In the genomic region with DNA sequence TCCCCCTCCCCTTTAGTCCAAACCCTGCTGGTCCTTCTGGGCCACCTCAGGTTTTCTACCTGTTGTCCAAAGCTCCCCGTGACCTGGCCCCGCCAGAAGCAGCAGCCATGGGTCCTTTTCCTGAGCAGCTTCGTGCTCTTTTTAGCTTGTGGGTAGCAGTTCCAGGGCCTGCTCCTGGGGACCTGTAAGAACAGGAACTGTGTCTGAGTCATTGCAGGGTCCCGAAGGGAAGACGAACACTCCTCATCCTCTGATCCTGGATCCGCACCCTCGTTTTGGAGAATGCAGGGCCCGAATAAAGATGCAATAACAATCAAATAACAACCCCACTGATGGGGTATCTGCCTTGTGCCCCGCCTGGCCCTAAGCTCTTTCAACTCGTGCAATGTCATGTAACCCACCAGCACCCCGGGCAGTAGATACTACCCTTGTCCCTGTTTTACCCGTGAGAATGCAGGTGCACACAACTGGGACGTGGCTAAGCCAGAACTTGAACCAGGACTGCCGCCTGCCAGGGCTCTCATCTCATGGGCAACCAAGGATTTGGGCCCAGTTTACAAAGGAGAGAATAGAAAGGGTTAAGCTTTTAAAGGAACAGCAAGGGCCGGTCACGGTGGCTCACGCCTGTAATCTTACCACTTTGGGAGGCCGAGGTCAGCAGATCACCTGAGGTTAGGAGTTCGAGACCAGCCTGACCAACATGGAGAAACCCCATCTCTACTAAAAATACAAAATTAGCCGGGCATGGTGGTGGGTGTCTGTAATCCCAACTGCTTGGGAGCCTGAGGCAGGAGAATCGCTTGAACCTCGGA, we compare ENCODE assay signal across 13 cellular contexts. TPM values are rescaled to one million over a fixed set of nuclear protein-coding genes. Genes with fewer than 3 reads are reported as not detected.
DNase-seq lines count a peak whose midpoint lies in the region; ATAC-seq and TF ChIP-seq lines count a peak whose summit lies in the region.
"Had no signal": no experiment of that assay in that cellular context is flagged by ENCODE, and none has a peak within 500 bp of the region (broad histone marks: within the 10 kb centered on the region; RNA-seq: fewer than 3 reads in every experiment).

No MANE protein-coding gene starts in this region.

- peak; percentile 61 for DNase-seq in GM06990 (ENCODE audit: extremely low read depth, insufficient read length)
- DNase-seq in HL-60 (ENCODE audit: low read depth in 1 of 2, low spot score in 1 of 2): peak in 1 of 2 experiments; percentile 52
- DNase-seq in activated naive CD8-positive, alpha-beta T cell treated with anti-CD3 and anti-CD28 coated beads for 36 hours: no peak
- DNase-seq in nephron progenitor cell: no peak
- DNase-seq in sciatic nerve (ENCODE audit: low spot score): no peak
- DNase-seq in stimulated activated CD4-positive, alpha-beta T cell treated with anti-CD3 and anti-CD28 coated beads, Interleukin-4, amount 100 ng/mL, for 4 hours: no peak
- DNase-seq in NCI-H1930 (lab: John Stamatoyannopoulos, UW): no peak
- DNase-seq in SW480 (ENCODE audit: low spot score): no peak
- DNase-seq: Caco-2, mucosa of descending colon, NCI-H1092 treated with DMSO at 0.1 percent for 48 hours, NCI-H748 treated with DMSO at 0.1 percent for 48 hours, T-helper 9 cell had no signal

- peaks cover 5% of the 10 kb centered on the region for H3K36me3 Mint-ChIP-seq in activated naive CD8-positive, alpha-beta T cell treated with anti-CD3 and anti-CD28 coated beads for 36 hours
- H3K36me3 Mint-ChIP-seq in nephron progenitor cell (ENCODE audit: low read depth): no peaks in the 10 kb centered on the region

- intact Hi-C loops in sciatic nerve (cut with DNase I): no loop called here

- H3K4me3 ChIP-seq in GM06990 (replicated peaks; ENCODE audit: low read depth, low read length) (peak overlapping the region; percentile 11), HL-60 (replicated peaks; ENCODE audit: insufficient read depth, low read length) (no peak overlapping the region)
- H3K4me3 ChIP-seq: mucosa of descending colon had no signal

- H3K27me3 Mint-ChIP-seq in activated naive CD8-positive, alpha-beta T cell treated with anti-CD3 and anti-CD28 coated beads for 36 hours: no peaks in the 10 kb centered on the region
- peaks cover 3% of the 10 kb centered on the region for H3K27me3 Mint-ChIP-seq in nephron progenitor cell (ENCODE audit: low read depth, poor library complexity)

- H3K9me3 Mint-ChIP-seq in activated naive CD8-positive, alpha-beta T cell treated with anti-CD3 and anti-CD28 coated beads for 36 hours: no peaks in the 10 kb centered on the region
- H3K9me3 Mint-ChIP-seq in nephron progenitor cell: no peaks in the 10 kb centered on the region

- no peak for TF ChIP-seq CTCF in GM06990 (IDR thresholded peaks at IDR 0.05; ENCODE audit: insufficient read depth, low read length, poor library complexity, severe bottlenecking)
- no peak for TF ChIP-seq CTCF in HL-60 (IDR thresholded peaks at IDR 0.05; ENCODE audit: insufficient read depth, low read length)
- no peak for TF ChIP-seq CTCF in nephron progenitor cell (IDR thresholded peaks at IDR 0.05)

- H3K4me3 Mint-ChIP-seq in activated naive CD8-positive, alpha-beta T cell treated with anti-CD3 and anti-CD28 coated beads for 36 hours: peak overlapping the region; percentile 76
- no peak overlapping the region for H3K4me3 Mint-ChIP-seq in nephron progenitor cell

- H3K27me3 ChIP-seq in GM06990 (replicated peaks; ENCODE audit: control insufficient read depth, insufficient read depth, low read length): no peaks in the 10 kb centered on the region
- H3K27me3 ChIP-seq in HL-60 (ENCODE audit: insufficient read depth, poor library complexity, severe bottlenecking): no peaks in the 10 kb centered on the region

- no peak for ATAC-seq in sciatic nerve

- H3K27ac ChIP-seq in HL-60 (replicated peaks): peak overlapping the region; percentile 58

- H3K4me1 Mint-ChIP-seq in activated naive CD8-positive, alpha-beta T cell treated with anti-CD3 and anti-CD28 coated beads for 36 hours: peaks cover 50% of the 10 kb centered on the region
- peaks cover 57% of the 10 kb centered on the region for H3K4me1 Mint-ChIP-seq in nephron progenitor cell

- peak overlapping the region; percentile 83 for H3K27ac Mint-ChIP-seq in activated naive CD8-positive, alpha-beta T cell treated with anti-CD3 and anti-CD28 coated beads for 36 hours
- peak overlapping the region; percentile 42 for H3K27ac Mint-ChIP-seq in nephron progenitor cell

- peaks cover 30% of the 10 kb centered on the region for H3K36me3 ChIP-seq in GM06990 (ENCODE audit: control insufficient read depth, insufficient read depth, low read length)

RNA-seq across cellular contexts. Expression of a gene that starts 33.2 kb away (rescaled TPM):
- total RNA-seq in activated naive CD8-positive, alpha-beta T cell treated with anti-CD3 and anti-CD28 coated beads for 36 hours: 10 to 100 TPM; 18.8 to 19.4 TPM
- total RNA-seq in sciatic nerve: 103 TPM
